ENCODE assay signal across 18 cellular contexts in genomic region chr20:57237006-57237953, GRCh38. TPM values are rescaled to one million over a fixed set of nuclear protein-coding genes. Genes with fewer than 3 reads are reported as not detected.
DNase-seq lines count a peak whose midpoint lies in the region; ATAC-seq and TF ChIP-seq lines count a peak whose summit lies in the region.
"Had no signal": no experiment of that assay in that cellular context is flagged by ENCODE, and none has a peak within 500 bp of the region (broad histone marks: within the 10 kb centered on the region; RNA-seq: fewer than 3 reads in every experiment).

No MANE protein-coding gene starts in this region.

- H3K79me2 ChIP-seq in GM23248 (ENCODE audit: insufficient read depth) (no peaks in the 10 kb centered on the region), hepatocyte (peaks cover 5% of the 10 kb centered on the region)

- no peak overlapping the region for H3K4me2 ChIP-seq in GM23248 (ENCODE audit: unreplicated experiment)
- H3K4me2 ChIP-seq in hepatocyte: peak overlapping the region; percentile 44
- H3K4me2 ChIP-seq: PC-9 had no signal

- H3K9me3 Mint-ChIP-seq in type B pancreatic cell: no peaks in the 10 kb centered on the region

- DNase-seq in left ventricle myocardium superior (no peak), right atrium auricular region (ENCODE audit: low spot score) (no peak), GM23248 (peak; percentile 18), hepatocyte (ENCODE audit: low spot score) (no peak), type B pancreatic cell (ENCODE audit: extremely low spot score, unreplicated experiment) (no peak), ecto neural progenitor cell (ENCODE audit: low spot score) (no peak)
- DNase-seq in activated CD4-positive, alpha-beta T cell treated with anti-CD3 and anti-CD28 coated beads, Interleukin-2, amount 50 U/mL, for 1 hour: no peak
- DNase-seq: C1 segment of cervical spinal cord; CD8-positive, alpha-beta memory T cell; DMS79; NCI-H1092 treated with DMSO at 0.1 percent for 48 hours; NCI-H2081 treated with DMSO at 0.1 percent for 48 hours; NCI-H510A treated with DMSO at 0.1 percent for 48 hours; PC-9; SJCRH30 had no signal

- H3K27me3 ChIP-seq in right atrium auricular region (no peaks in the 10 kb centered on the region), GM23248 (replicated peaks; ENCODE audit: insufficient read depth) (peaks cover 68% of the 10 kb centered on the region), hepatocyte (no peaks in the 10 kb centered on the region)
- H3K27me3 ChIP-seq: SJCRH30 had no signal

- H3K9ac ChIP-seq in GM23248: no peak overlapping the region

- TF ChIP-seq CTCF in right atrium auricular region (IDR thresholded peaks at IDR 0.05): no peak
- no peak for TF ChIP-seq CTCF in hepatocyte (IDR thresholded peaks at IDR 0.05; ENCODE audit: poor library complexity)
- no peak for TF ChIP-seq CTCF in type B pancreatic cell (conservative IDR thresholded peaks at IDR 0.05)

- H3K4me3 Mint-ChIP-seq in type B pancreatic cell: no peak overlapping the region
- H3K4me3 Mint-ChIP-seq: CD8-positive, alpha-beta memory T cell had no signal

- intact Hi-C loops in left ventricle myocardium superior (cut with micrococcal nuclease): no loop called here

- ATAC-seq in left ventricle myocardium superior: peak; percentile 80
- no peak for ATAC-seq in GM21526 (IDR thresholded peaks at IDR 0.05; ENCODE audit: low FRiP score, unreplicated experiment)
- ATAC-seq: K562 had no signal

- peaks cover 55% of the 10 kb centered on the region for H3K36me3 Mint-ChIP-seq in type B pancreatic cell
- H3K36me3 Mint-ChIP-seq: CD8-positive, alpha-beta memory T cell had no signal

- H4K20me1 ChIP-seq in GM23248 (ENCODE audit: insufficient read depth) (no peaks in the 10 kb centered on the region), hepatocyte (ENCODE audit: insufficient read depth, poor library complexity, severe bottlenecking) (no peaks in the 10 kb centered on the region)

- no peaks in the 10 kb centered on the region for H3K36me3 ChIP-seq in right atrium auricular region
- no peaks in the 10 kb centered on the region for H3K36me3 ChIP-seq in GM23248 (ENCODE audit: low read depth)
- H3K36me3 ChIP-seq in hepatocyte (replicated peaks; ENCODE audit: insufficient read depth, low read depth): no peaks in the 10 kb centered on the region
- H3K36me3 ChIP-seq: SJCRH30 had no signal

- H3K9me2 ChIP-seq in GM23248 (ENCODE audit: insufficient read depth) (no peaks in the 10 kb centered on the region), hepatocyte (replicated peaks; ENCODE audit: insufficient read depth) (no peaks in the 10 kb centered on the region)

- H3K9me3 ChIP-seq in right atrium auricular region: no peaks in the 10 kb centered on the region
- no peaks in the 10 kb centered on the region for H3K9me3 ChIP-seq in GM23248 (ENCODE audit: low read depth)
- H3K9me3 ChIP-seq in hepatocyte (ENCODE audit: low read depth): no peaks in the 10 kb centered on the region

- H3F3A ChIP-seq in GM23248 (ENCODE audit: insufficient read depth): no peaks in the 10 kb centered on the region

- H2AFZ ChIP-seq in GM23248: no peak overlapping the region
- no peak overlapping the region for H2AFZ ChIP-seq in hepatocyte
- H2AFZ ChIP-seq: PC-9 had no signal

- H3K27ac ChIP-seq in right atrium auricular region: peak overlapping the region in 1 of 2 donors; percentile 66
- H3K27ac ChIP-seq in GM23248: no peak overlapping the region
- H3K27ac ChIP-seq in hepatocyte: peak overlapping the region; percentile 65
- H3K27ac ChIP-seq: PC-9, RWPE1, SJCRH30 had no signal

- peaks cover 0 to 3% of the 10 kb centered on the region in 2 donors for H3K4me1 ChIP-seq in right atrium auricular region
- H3K4me1 ChIP-seq in GM23248 (ENCODE audit: insufficient read depth): no peaks in the 10 kb centered on the region
- peaks cover 11% of the 10 kb centered on the region for H3K4me1 ChIP-seq in hepatocyte (ENCODE audit: insufficient read depth)

- in situ Hi-C loops in GM23248 (cut with MboI): no loop called here

- H3K4me3 ChIP-seq in right atrium auricular region (no peak overlapping the region), GM23248 (no peak overlapping the region), hepatocyte (no peak overlapping the region)
- H3K4me3 ChIP-seq: K562, PC-9, SJCRH30 had no signal

- WGBS in GM23248 (ENCODE audit: low coverage in 1 of 2, low lambda C conversion rate in 2 of 2, missing lambda C conversion rate in 2 of 2), 2 experiments: 56 to 58% methylated on average over 14 of the region's 14 CpGs
- 50% methylated on average over 14 of the region's 14 CpGs for WGBS in hepatocyte (ENCODE audit: low lambda C conversion rate, missing lambda C conversion rate)

- H3K27me3 Mint-ChIP-seq in type B pancreatic cell: no peaks in the 10 kb centered on the region

- H3K4me1 Mint-ChIP-seq in type B pancreatic cell (ENCODE audit: unreplicated experiment): peaks cover 79% of the 10 kb centered on the region
- H3K4me1 Mint-ChIP-seq: CD8-positive, alpha-beta memory T cell had no signal

- peak overlapping the region; percentile 21 for H3K27ac Mint-ChIP-seq in type B pancreatic cell
- H3K27ac Mint-ChIP-seq: CD8-positive, alpha-beta memory T cell had no signal

RNA-seq across cellular contexts. Expression of gene BMP7, which starts 29.2 kb away (rescaled TPM):
- total RNA-seq in left ventricle myocardium superior: 32.2 TPM
- 10 to 100 TPM; 15.1 to 23.0 TPM for total RNA-seq in right atrium auricular region
- total RNA-seq in GM23248 (2014; rRNA removed; shearing (Covaris generic)): not detected in 2 replicates
- 0.09 TPM in 1 of 2 replicates, not detected in the other for polyA plus RNA-seq in GM23248 (2016; fragmentation: Nextera tagmentation; extraction: Ambion mirVana)
- 12.8 and 14.8 TPM in 2 replicates for total RNA-seq in hepatocyte
- polyA plus RNA-seq in hepatocyte: 9.1 and 11.4 TPM in 2 replicates
- 115 and 287 TPM in 2 replicates for total RNA-seq in type B pancreatic cell (ENCODE audit: low replicate concordance)
- total RNA-seq: CD8-positive, alpha-beta memory T cell had no signal
- polyA plus RNA-seq: CD8-positive, alpha-beta memory T cell; K562 had no signal

Comparison
In these comparisons a context has a peak if more than half of its experiments do, and no peak if none do; other contexts are left out.
1. RNA of gene BMP7, which starts 29.2 kb away (total RNA-seq): 115 to 287 TPM in type B pancreatic cell, 32.2 TPM in left ventricle myocardium superior (single experiment), 15.1 to 23.0 TPM in right atrium auricular region and 12.8 to 14.8 TPM in hepatocyte; not detected in GM23248; every median in the first group is over 10 times any median in the second.